ENCODE assay signal across 1 cellular context in genomic region chr1:156796340-156797097, GRCh38.
TF ChIP-seq lines count a peak whose summit lies in the region.

No MANE protein-coding gene starts in this region.

TF ChIP-seq in HepG2, 621 proteins besides CTCF, POLR2A, EP300 and RAD21:
- no peak for TF ChIP-seq ZNF576 (CRISPR knock-in tag; IDR thresholded peaks at IDR 0.05)
